In the genomic region with DNA sequence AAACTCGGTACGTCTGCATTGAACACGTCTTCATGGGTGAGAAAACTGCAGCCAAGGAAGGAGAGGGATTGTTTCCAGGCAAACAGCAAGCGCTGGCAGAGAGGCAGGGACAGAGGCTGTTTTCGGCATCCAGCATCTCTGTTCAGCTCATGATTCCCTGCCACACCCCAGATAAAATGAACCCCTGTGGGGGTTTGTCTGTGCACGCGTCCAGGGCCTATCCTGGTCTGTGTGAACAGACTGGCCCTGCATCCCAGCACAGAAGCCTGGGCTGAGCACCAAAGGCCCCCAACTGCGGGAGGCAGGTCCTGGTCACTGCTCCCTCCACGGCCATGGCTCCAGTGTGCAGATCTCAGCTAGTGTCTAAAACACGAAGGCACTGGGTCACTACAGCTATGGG, we compare ENCODE assay signal across 14 cellular contexts.
"Had no signal": no experiment of that assay in that cellular context is flagged by ENCODE, and none has a peak within 500 bp of the region (broad histone marks: within the 10 kb centered on the region; RNA-seq: fewer than 3 reads in every experiment).

No MANE protein-coding gene starts in this region.

- H3K4me3 ChIP-seq: gastrocnemius medialis, smooth muscle cell, tibial artery had no signal

- H3K4me1 ChIP-seq: gastrocnemius medialis, tibial artery had no signal

- ATAC-seq: activated CD4-positive, CD25-positive, alpha-beta regulatory T cell treated with anti-CD3 and anti-CD28 coated beads, Interleukin-2, amount 50 U/mL, for 24 hours; activated CD8-positive, alpha-beta memory T cell treated with anti-CD3 and anti-CD28 coated beads, Interleukin-2, amount 10 ng/mL, durations not matched to agents 7 days and 5 days; gastrocnemius medialis; left colon; stimulated activated effector memory CD8-positive, alpha-beta T cell treated with anti-CD3 and anti-CD28 coated beads, Interleukin-12 subunit alpha, Interleukin-12 subunit beta, amount 100 ng/mL, for 72 hours had no signal

- H3K9me3 ChIP-seq: gastrocnemius medialis had no signal

- H3K36me3 ChIP-seq: gastrocnemius medialis, tibial artery had no signal

- H3K36me3 Mint-ChIP-seq: stimulated activated effector memory CD8-positive, alpha-beta T cell treated with anti-CD3 and anti-CD28 coated beads, Interleukin-12 subunit alpha, Interleukin-12 subunit beta, amount 100 ng/mL, for 72 hours had no signal

- DNase-seq: activated CD8-positive, alpha-beta memory T cell treated with anti-CD3 and anti-CD28 coated beads, Interleukin-2, amount 10 ng/mL, durations not matched to agents 7 days and 5 days; activated effector memory CD4-positive, alpha-beta T cell treated with anti-CD3 and anti-CD28 coated beads, Interleukin-2, amount 50 U/mL, for 16 hours; activated T-cell treated with anti-CD3 and anti-CD28 coated beads, Interleukin-2, amount 50 U/mL, for 24 hours; effector CD4-positive, alpha-beta T cell; gastrocnemius medialis; hypothalamus; left colon had no signal

- H3K4me3 Mint-ChIP-seq: activated CD8-positive, alpha-beta memory T cell treated with anti-CD3 and anti-CD28 coated beads, Interleukin-2, amount 10 ng/mL, durations not matched to agents 7 days and 5 days; activated naive CD8-positive, alpha-beta T cell; activated T-cell treated with anti-CD3 and anti-CD28 coated beads, Interleukin-2, amount 50 U/mL, for 24 hours; nephron; stimulated activated effector memory CD8-positive, alpha-beta T cell treated with anti-CD3 and anti-CD28 coated beads, Interleukin-12 subunit alpha, Interleukin-12 subunit beta, amount 100 ng/mL, for 72 hours; T-helper 2 cell treated with Interferon-gamma antibody and Interleukin-4, amounts not matched to agents 5 μg/mL and 100 μg/mL, for 36 hours had no signal

- H3K27ac ChIP-seq: gastrocnemius medialis, tibial artery had no signal

- H3K27ac Mint-ChIP-seq: activated CD8-positive, alpha-beta memory T cell treated with anti-CD3 and anti-CD28 coated beads, Interleukin-2, amount 10 ng/mL, durations not matched to agents 7 days and 5 days; activated naive CD8-positive, alpha-beta T cell; activated T-cell treated with anti-CD3 and anti-CD28 coated beads, Interleukin-2, amount 50 U/mL, for 24 hours; nephron; stimulated activated effector memory CD8-positive, alpha-beta T cell treated with anti-CD3 and anti-CD28 coated beads, Interleukin-12 subunit alpha, Interleukin-12 subunit beta, amount 100 ng/mL, for 72 hours; T-helper 2 cell treated with Interferon-gamma antibody and Interleukin-4, amounts not matched to agents 5 μg/mL and 100 μg/mL, for 36 hours had no signal

- H3K4me2 ChIP-seq: smooth muscle cell had no signal
